Comparison of ENCODE assay signal across 8 cellular contexts in the genomic region with DNA sequence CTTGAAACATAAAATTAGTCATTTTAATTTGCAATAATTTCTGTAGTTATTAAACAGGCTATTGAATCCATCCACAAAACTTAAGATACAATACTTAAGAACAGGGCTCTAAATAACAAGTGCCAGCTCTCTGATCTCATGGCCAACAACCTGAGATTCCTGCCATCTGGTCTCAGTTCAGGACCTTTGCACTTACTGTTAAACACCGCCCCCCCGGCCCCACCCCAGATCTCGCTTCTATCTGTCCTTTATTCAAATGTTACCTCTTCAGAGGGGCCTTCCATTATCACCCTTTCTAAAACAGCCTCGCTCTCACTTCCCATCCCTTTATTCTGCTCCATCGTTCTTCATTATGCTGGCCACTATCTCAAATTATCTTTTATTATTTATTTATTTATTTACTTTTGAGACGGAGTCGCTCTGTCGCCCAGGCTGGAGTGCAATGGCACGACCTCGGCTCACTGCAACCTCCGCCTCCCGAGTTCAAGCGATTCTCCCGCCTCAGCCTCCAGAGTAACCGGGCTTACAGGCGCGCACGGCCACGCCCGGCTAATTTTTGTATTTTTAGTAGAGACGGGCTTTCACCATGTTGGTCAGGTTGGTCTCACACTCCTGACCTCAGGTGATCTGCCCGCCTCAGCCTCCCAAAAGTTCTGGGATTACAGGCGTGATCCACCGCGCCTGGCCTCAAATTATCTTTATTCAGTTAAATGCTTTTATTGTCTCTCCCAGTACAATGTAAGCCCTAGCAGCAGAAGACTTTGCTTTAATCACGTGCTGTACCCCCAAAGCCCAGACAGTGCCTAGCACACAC. TPM values are rescaled to one million over a fixed set of nuclear protein-coding genes. Genes with fewer than 3 reads are reported as not detected.
DNase-seq lines count a peak whose midpoint lies in the region; ATAC-seq lines count a peak whose summit lies in the region.

No MANE protein-coding gene starts in this region.

- no peaks in the 10 kb centered on the region for H3K9me3 Mint-ChIP-seq in activated CD4-positive, alpha-beta memory T cell treated with anti-CD3 and anti-CD28 coated beads, Interleukin-2, amount 10 ng/mL, durations not matched to agents 7 days and 5 days
- no peaks in the 10 kb centered on the region for H3K9me3 Mint-ChIP-seq in stimulated activated memory B cell treated with anti-CD40 and anti-IgM and Interleukin-4, amounts not matched to agents 10 μg/mL and 1 μg/mL and 100 μg/mL, for 72 hours

- H3K9me3 ChIP-seq in iPS-15b (ENCODE audit: control insufficient read depth, insufficient read depth, low read length) = no peaks in the 10 kb centered on the region

- CTCF ChIA-PET in activated CD4-positive, alpha-beta memory T cell treated with anti-CD3 and anti-CD28 coated beads, Interleukin-2, amount 10 ng/mL, durations not matched to agents 7 days and 5 days (lab: Charles Lee) = interaction anchor here (0.7 kb wide), 1 partner anchor 281 kb away, joined by 3 read pairs; no protein-coding TSS in a partner anchor

- POLR2A ChIA-PET in activated CD4-positive, alpha-beta memory T cell treated with anti-CD3 and anti-CD28 coated beads, Interleukin-2, amount 10 ng/mL, durations not matched to agents 7 days and 5 days (lab: Charles Lee) = interaction anchor here (1.0 kb wide), 1 partner anchor 13 kb away, joined by 3 read pairs; no protein-coding TSS in a partner anchor

- H3K36me3 ChIP-seq in iPS-15b (ENCODE audit: control insufficient read depth, insufficient read depth, low read length) = peaks cover 15% of the 10 kb centered on the region

- H3K4me3 Mint-ChIP-seq in activated CD4-positive, alpha-beta memory T cell treated with anti-CD3 and anti-CD28 coated beads, Interleukin-2, amount 10 ng/mL, durations not matched to agents 7 days and 5 days = peak overlapping the region; percentile 96
- H3K4me3 Mint-ChIP-seq in stimulated activated memory B cell treated with anti-CD40 and anti-IgM and Interleukin-4, amounts not matched to agents 10 μg/mL and 1 μg/mL and 100 μg/mL, for 72 hours = peak overlapping the region; percentile 100

- peak overlapping the region; percentile 94 for H3K4me3 ChIP-seq in iPS-15b (ENCODE audit: low read depth, low read length)

- peaks cover 38% of the 10 kb centered on the region for H3K4me1 Mint-ChIP-seq in activated CD4-positive, alpha-beta memory T cell treated with anti-CD3 and anti-CD28 coated beads, Interleukin-2, amount 10 ng/mL, durations not matched to agents 7 days and 5 days
- H3K4me1 Mint-ChIP-seq in stimulated activated memory B cell treated with anti-CD40 and anti-IgM and Interleukin-4, amounts not matched to agents 10 μg/mL and 1 μg/mL and 100 μg/mL, for 72 hours = peaks cover 22% of the 10 kb centered on the region

- ATAC-seq in stimulated activated memory B cell treated with anti-CD40 and anti-IgM and Interleukin-4, amounts not matched to agents 10 μg/mL and 1 μg/mL and 100 μg/mL, for 72 hours = no peak
- ATAC-seq in HG02678 (IDR thresholded peaks at IDR 0.05; ENCODE audit: unreplicated experiment) = no peak

- H3K27ac Mint-ChIP-seq in activated CD4-positive, alpha-beta memory T cell treated with anti-CD3 and anti-CD28 coated beads, Interleukin-2, amount 10 ng/mL, durations not matched to agents 7 days and 5 days = peak overlapping the region; percentile 71
- H3K27ac Mint-ChIP-seq in stimulated activated memory B cell treated with anti-CD40 and anti-IgM and Interleukin-4, amounts not matched to agents 10 μg/mL and 1 μg/mL and 100 μg/mL, for 72 hours = peak overlapping the region; percentile 87

- peaks cover 3% of the 10 kb centered on the region for H3K4me1 ChIP-seq in iPS-15b (ENCODE audit: control insufficient read depth, insufficient read depth, low read length)

- peaks cover 2% of the 10 kb centered on the region for H3K27me3 Mint-ChIP-seq in activated CD4-positive, alpha-beta memory T cell treated with anti-CD3 and anti-CD28 coated beads, Interleukin-2, amount 10 ng/mL, durations not matched to agents 7 days and 5 days
- no peaks in the 10 kb centered on the region for H3K27me3 Mint-ChIP-seq in stimulated activated memory B cell treated with anti-CD40 and anti-IgM and Interleukin-4, amounts not matched to agents 10 μg/mL and 1 μg/mL and 100 μg/mL, for 72 hours

- peaks cover 29% of the 10 kb centered on the region for H3K36me3 Mint-ChIP-seq in activated CD4-positive, alpha-beta memory T cell treated with anti-CD3 and anti-CD28 coated beads, Interleukin-2, amount 10 ng/mL, durations not matched to agents 7 days and 5 days (ENCODE audit: low read depth)
- H3K36me3 Mint-ChIP-seq in stimulated activated memory B cell treated with anti-CD40 and anti-IgM and Interleukin-4, amounts not matched to agents 10 μg/mL and 1 μg/mL and 100 μg/mL, for 72 hours = peaks cover 19% of the 10 kb centered on the region

- DNase-seq in NCI-H1436 (lab: John Stamatoyannopoulos, UW) (peak; percentile 11), NCI-H1436 treated with DMSO at 0.1 percent for 48 hours (lab: John Stamatoyannopoulos, UW) (no peak), globus pallidus (ENCODE audit: low spot score) (no peak)
- no peak for DNase-seq in activated CD4-positive, alpha-beta memory T cell treated with anti-CD3 and anti-CD28 coated beads, Interleukin-2, amount 10 ng/mL, durations not matched to agents 7 days and 5 days
- DNase-seq in stimulated activated CD4-positive, alpha-beta T cell treated with anti-CD3 and anti-CD28 coated beads, Interleukin-2, amount 100 ng/mL, for 48 hours = no peak

- no peaks in the 10 kb centered on the region for H3K27me3 ChIP-seq in iPS-15b (ENCODE audit: control insufficient read depth, insufficient read depth, low read length)

- H3K9ac ChIP-seq in iPS-15b (ENCODE audit: low read depth, low read length) = no peak overlapping the region

RNA-seq across cellular contexts. Expression of a gene that starts 0.8 kb away (rescaled TPM):
- 100 to 1,000 TPM; 179 to 188 TPM for total RNA-seq in activated CD4-positive, alpha-beta memory T cell treated with anti-CD3 and anti-CD28 coated beads, Interleukin-2, amount 10 ng/mL, durations not matched to agents 7 days and 5 days

RNA-seq across cellular contexts. Expression of a gene that starts 11.9 kb away (rescaled TPM):
- not detected for total RNA-seq in activated CD4-positive, alpha-beta memory T cell treated with anti-CD3 and anti-CD28 coated beads, Interleukin-2, amount 10 ng/mL, durations not matched to agents 7 days and 5 days

RNA-seq across cellular contexts. Expression of a gene that starts 19.8 kb away (rescaled TPM):
- not detected for total RNA-seq in activated CD4-positive, alpha-beta memory T cell treated with anti-CD3 and anti-CD28 coated beads, Interleukin-2, amount 10 ng/mL, durations not matched to agents 7 days and 5 days

RNA-seq across cellular contexts. Expression of a gene that starts 26.9 kb away (rescaled TPM):
- total RNA-seq in activated CD4-positive, alpha-beta memory T cell treated with anti-CD3 and anti-CD28 coated beads, Interleukin-2, amount 10 ng/mL, durations not matched to agents 7 days and 5 days = not detected

RNA-seq across cellular contexts. Expression of a gene that starts 29.8 kb away (rescaled TPM):
- 1 to 10 TPM; 4.3 to 4.7 TPM for total RNA-seq in activated CD4-positive, alpha-beta memory T cell treated with anti-CD3 and anti-CD28 coated beads, Interleukin-2, amount 10 ng/mL, durations not matched to agents 7 days and 5 days
